Comparison of ENCODE assay signal across 1 cellular context in genomic region chr7:116465125-116465524, GRCh38.
TF ChIP-seq lines count a peak whose summit lies in the region.

No MANE protein-coding gene starts in this region.

TF ChIP-seq in H1, 55 proteins besides CTCF, POLR2A, EP300 and RAD21:
- TF ChIP-seq BCL11A (IDR thresholded peaks at IDR 0.05; ENCODE audit: low read depth in 2 of 2, low read length in 2 of 2) (no peak), ZNF274 (IDR thresholded peaks at IDR 0.05; ENCODE audit: borderline replicate concordance, extremely low read depth, low read length) (no peak), PHF8 (conservative IDR thresholded peaks at IDR 0.05; ENCODE audit: low read depth, low read length) (no peak), E2F6 (IDR thresholded peaks at IDR 0.05) (0 out of 2 replicates have a peak, but pooled peaks have one; percentile 25)
